Comparison of ENCODE assay signal across 19 cellular contexts in the genomic region with DNA sequence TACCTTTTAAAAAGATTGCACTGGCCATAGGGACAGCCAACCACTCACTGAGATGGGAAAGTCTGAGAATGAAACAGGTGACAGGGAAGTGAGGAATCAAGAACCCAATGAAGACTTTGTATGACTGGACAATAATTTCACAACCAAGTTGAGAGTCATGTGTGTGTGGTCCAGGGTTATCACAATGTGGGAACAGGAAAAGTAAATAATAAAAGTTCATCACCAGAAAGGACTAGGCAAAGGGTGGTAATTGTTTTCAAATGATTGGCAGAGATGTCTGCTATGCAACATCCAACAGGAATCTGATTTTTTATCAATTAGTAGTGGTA.
"Had no signal": no experiment of that assay in that cellular context is flagged by ENCODE, and none has a peak within 500 bp of the region (broad histone marks: within the 10 kb centered on the region; RNA-seq: fewer than 3 reads in every experiment).

No MANE protein-coding gene starts in this region.

- H3K4me1 Mint-ChIP-seq: activated CD4-positive, alpha-beta T cell treated with anti-CD3 and anti-CD28 coated beads for 36 hours; activated naive CD4-positive, alpha-beta T cell treated with anti-CD3 and anti-CD28 coated beads, Interleukin-2, amount 50 U/mL, for 24 hours had no signal

- H3K4me3 Mint-ChIP-seq: activated CD4-positive, alpha-beta T cell treated with anti-CD3 and anti-CD28 coated beads for 36 hours; activated CD8-positive, alpha-beta T cell treated with anti-CD3 and anti-CD28 coated beads for 36 hours; activated naive CD4-positive, alpha-beta T cell treated with anti-CD3 and anti-CD28 coated beads, Interleukin-2, amount 50 U/mL, for 24 hours; naive B cell; T-helper 17 cell; type B pancreatic cell had no signal

- H3K36me3 ChIP-seq: colonic mucosa, heart left ventricle, neutrophil had no signal

- H3K9me3 ChIP-seq: colonic mucosa, heart left ventricle, neutrophil had no signal

- ATAC-seq: activated CD4-positive, alpha-beta T cell treated with anti-CD3 and anti-CD28 coated beads for 36 hours; activated CD8-positive, alpha-beta T cell treated with anti-CD3 and anti-CD28 coated beads for 36 hours; foreskin keratinocyte; heart left ventricle; left cardiac atrium; T-helper 17 cell had no signal

- H3K9me3 Mint-ChIP-seq: activated CD8-positive, alpha-beta T cell treated with anti-CD3 and anti-CD28 coated beads for 36 hours; activated naive CD4-positive, alpha-beta T cell treated with anti-CD3 and anti-CD28 coated beads, Interleukin-2, amount 50 U/mL, for 24 hours had no signal

- H3K36me3 Mint-ChIP-seq: activated naive CD4-positive, alpha-beta T cell treated with anti-CD3 and anti-CD28 coated beads, Interleukin-2, amount 50 U/mL, for 24 hours; naive B cell; type B pancreatic cell had no signal

- H3K4me3 ChIP-seq: colonic mucosa, heart left ventricle, lung had no signal

- H3K27ac ChIP-seq: colonic mucosa, foreskin keratinocyte, neutrophil had no signal

- DNase-seq: activated CD4-positive, alpha-beta T cell treated with anti-CD3 and anti-CD28 coated beads for 36 hours; activated CD8-positive, alpha-beta T cell treated with anti-CD3 and anti-CD28 coated beads for 36 hours; activated effector memory CD4-positive, alpha-beta T cell treated with anti-CD3 and anti-CD28 coated beads, Interleukin-2, amount 50 U/mL, for 16 hours; activated T-cell treated with anti-CD3 and anti-CD28 coated beads, Interleukin-2, amount 50 U/mL, for 48 hours; amniotic stem cell; caudate nucleus; colonic mucosa; effector CD8-positive, alpha-beta T cell; foreskin keratinocyte; heart left ventricle; left cardiac atrium; naive B cell; stimulated activated CD4-positive, alpha-beta T cell treated with anti-CD3 and anti-CD28 coated beads, Interleukin-2, amount 100 ng/mL, for 48 hours; stimulated activated naive CD4-positive, alpha-beta T cell; T-helper 17 cell had no signal

- H3K4me1 ChIP-seq: colonic mucosa, foreskin keratinocyte had no signal

- H3K27me3 ChIP-seq: colonic mucosa, heart left ventricle had no signal

- H3K27ac Mint-ChIP-seq: activated CD4-positive, alpha-beta T cell treated with anti-CD3 and anti-CD28 coated beads for 36 hours; activated CD8-positive, alpha-beta T cell treated with anti-CD3 and anti-CD28 coated beads for 36 hours; activated naive CD4-positive, alpha-beta T cell treated with anti-CD3 and anti-CD28 coated beads, Interleukin-2, amount 50 U/mL, for 24 hours; naive B cell; T-helper 17 cell; type B pancreatic cell had no signal
